24 cellular contexts compared by ENCODE assay signal in genomic region chr18:71682591-71682990, GRCh38.
DNase-seq lines count a peak whose midpoint lies in the region; ATAC-seq, FAIRE-seq and TF ChIP-seq lines count a peak whose summit lies in the region.
"Had no signal": no experiment of that assay in that cellular context is flagged by ENCODE, and none has a peak within 500 bp of the region (broad histone marks: within the 10 kb centered on the region; RNA-seq: fewer than 3 reads in every experiment).

No MANE protein-coding gene starts in this region.

- no peak overlapping the region for H3K23ac ChIP-seq in trophoblast cell (ENCODE audit: low read length)

- H3K14ac ChIP-seq in trophoblast cell (ENCODE audit: low read length): no peak overlapping the region

- H3K4me3 ChIP-seq in astrocyte (ENCODE audit: insufficient read depth, low read depth, low read length) (no peak overlapping the region), trophoblast cell (ENCODE audit: low read depth, low read length) (no peak overlapping the region), sigmoid colon (no peak overlapping the region)
- H3K4me3 ChIP-seq: SK-N-MC had no signal

- no peaks in the 10 kb centered on the region for H3K4me1 Mint-ChIP-seq in astrocyte (ENCODE audit: low read depth, unreplicated experiment)
- H3K4me1 Mint-ChIP-seq in activated CD8-positive, alpha-beta memory T cell treated with anti-CD3 and anti-CD28 coated beads, Interleukin-2, amount 10 ng/mL, durations not matched to agents 7 days and 5 days: no peaks in the 10 kb centered on the region
- H3K4me1 Mint-ChIP-seq: IgD-negative memory B cell had no signal

- no peak overlapping the region for H4K8ac ChIP-seq in trophoblast cell (ENCODE audit: low read depth, low read length)

- DNase-seq in NCI-H748 (lab: John Stamatoyannopoulos, UW; ENCODE audit: unreplicated experiment) (peak; percentile 37), NCI-H748 treated with DMSO at 0.1 percent for 48 hours (lab: John Stamatoyannopoulos, UW) (no peak), NCI-H146 (lab: John Stamatoyannopoulos, UW) (peak; percentile 80), astrocyte (ENCODE audit: low read depth) (peak; percentile 14), trophoblast cell (no peak), sigmoid colon (no peak)
- DNase-seq in activated CD8-positive, alpha-beta memory T cell treated with anti-CD3 and anti-CD28 coated beads, Interleukin-2, amount 10 ng/mL, durations not matched to agents 7 days and 5 days: no peak
- DNase-seq: AML-193; C1 segment of cervical spinal cord; Calu3; CD8-positive, alpha-beta T cell; EL; GF-D8; MV-4-11; NCI-H1105 treated with DMSO at 0.1 percent for 48 hours; NCI-H1694 treated with DMSO at 0.1 percent for 48 hours; NCI-H2081 treated with DMSO at 0.1 percent for 48 hours; NCI-H446; NCI-H82; Right ventricle myocardium superior; SW 1271 had no signal

- H2BK120ac ChIP-seq in trophoblast cell (ENCODE audit: insufficient read depth, low read length, poor library complexity): no peak overlapping the region

- no peak overlapping the region for H3K4me3 Mint-ChIP-seq in astrocyte (ENCODE audit: unreplicated experiment)
- H3K4me3 Mint-ChIP-seq in activated CD8-positive, alpha-beta memory T cell treated with anti-CD3 and anti-CD28 coated beads, Interleukin-2, amount 10 ng/mL, durations not matched to agents 7 days and 5 days: no peak overlapping the region
- H3K4me3 Mint-ChIP-seq: CD8-positive, alpha-beta T cell; IgD-negative memory B cell had no signal

- H3K18ac ChIP-seq in trophoblast cell (ENCODE audit: low read length): no peak overlapping the region

- ATAC-seq in activated CD8-positive, alpha-beta memory T cell treated with anti-CD3 and anti-CD28 coated beads, Interleukin-2, amount 10 ng/mL, durations not matched to agents 7 days and 5 days: no peak
- ATAC-seq: CD8-positive, alpha-beta T cell had no signal

- H3K27ac ChIP-seq in astrocyte (ENCODE audit: low read depth, low read length) (no peak overlapping the region), trophoblast cell (ENCODE audit: low read depth, low read length) (no peak overlapping the region), sigmoid colon (no peak overlapping the region)
- H3K27ac ChIP-seq: SK-N-MC had no signal

- H3K4ac ChIP-seq in trophoblast cell (ENCODE audit: low read depth, low read length): no peak overlapping the region

- WGBS in trophoblast cell (ENCODE audit: extremely low coverage, insufficient coverage, insufficient read length): no CpG with 5 or more reads among the region's 5 CpGs
- 57 to 79% methylated on average over 5 of the region's 5 CpGs for WGBS in sigmoid colon, 2 donors

- H3K4me1 ChIP-seq in astrocyte (ENCODE audit: insufficient read depth, low read length): no peaks in the 10 kb centered on the region
- H3K4me1 ChIP-seq in trophoblast cell (ENCODE audit: control insufficient read depth in 1 of 2, insufficient read depth in 2 of 2, low read length in 2 of 2): no peaks in the 10 kb centered on the region
- H3K4me1 ChIP-seq in sigmoid colon: no peaks in the 10 kb centered on the region

- H3K9ac ChIP-seq in astrocyte (ENCODE audit: low read length) (no peak overlapping the region), trophoblast cell (ENCODE audit: low read length) (no peak overlapping the region)

- no peaks in the 10 kb centered on the region for H4K20me1 ChIP-seq in astrocyte (ENCODE audit: insufficient read depth, low read length)

- H3K9me3 Mint-ChIP-seq in astrocyte (ENCODE audit: unreplicated experiment): peaks cover 2% of the 10 kb centered on the region
- H3K9me3 Mint-ChIP-seq in activated CD8-positive, alpha-beta memory T cell treated with anti-CD3 and anti-CD28 coated beads, Interleukin-2, amount 10 ng/mL, durations not matched to agents 7 days and 5 days (ENCODE audit: low read depth): peaks cover 22% of the 10 kb centered on the region

- no peak overlapping the region for H2BK12ac ChIP-seq in trophoblast cell (ENCODE audit: low read length)

- H3K4me2 ChIP-seq in astrocyte (ENCODE audit: low read length) (no peak overlapping the region), trophoblast cell (ENCODE audit: low read length) (no peak overlapping the region)

- H4K91ac ChIP-seq in trophoblast cell (ENCODE audit: low read depth, low read length): no peak overlapping the region

- no peak for TF ChIP-seq EP300 in sigmoid colon (IDR thresholded peaks at IDR 0.05)

- H3K9me3 ChIP-seq in astrocyte (ENCODE audit: insufficient read depth, low read depth, low read length) (no peaks in the 10 kb centered on the region), trophoblast cell (ENCODE audit: insufficient read depth, low read depth, low read length) (no peaks in the 10 kb centered on the region), sigmoid colon (no peaks in the 10 kb centered on the region)

- H2BK5ac ChIP-seq in trophoblast cell (ENCODE audit: low read depth, low read length, poor library complexity): no peak overlapping the region

- H3K36me3 Mint-ChIP-seq in astrocyte (ENCODE audit: low read depth, unreplicated experiment): no peaks in the 10 kb centered on the region
- H3K36me3 Mint-ChIP-seq in activated CD8-positive, alpha-beta memory T cell treated with anti-CD3 and anti-CD28 coated beads, Interleukin-2, amount 10 ng/mL, durations not matched to agents 7 days and 5 days: no peaks in the 10 kb centered on the region
- H3K36me3 Mint-ChIP-seq: CD8-positive, alpha-beta T cell had no signal

- no peaks in the 10 kb centered on the region for H3K36me3 ChIP-seq in astrocyte (ENCODE audit: insufficient read depth, low read length)
- H3K36me3 ChIP-seq in trophoblast cell (ENCODE audit: control insufficient read depth in 1 of 2, insufficient read depth in 2 of 2, low read length in 2 of 2): no peaks in the 10 kb centered on the region
- no peaks in the 10 kb centered on the region for H3K36me3 ChIP-seq in sigmoid colon

- no peaks in the 10 kb centered on the region for H3K79me1 ChIP-seq in trophoblast cell (ENCODE audit: low read length)

- H2AK5ac ChIP-seq in trophoblast cell (ENCODE audit: low read length): no peak overlapping the region

- CTCF ChIA-PET in activated CD8-positive, alpha-beta memory T cell treated with anti-CD3 and anti-CD28 coated beads, Interleukin-2, amount 10 ng/mL, durations not matched to agents 7 days and 5 days (lab: Charles Lee): no interaction called here

- H3K27me3 ChIP-seq in astrocyte (ENCODE audit: insufficient read depth, low read length): no peaks in the 10 kb centered on the region
- no peaks in the 10 kb centered on the region for H3K27me3 ChIP-seq in trophoblast cell (ENCODE audit: insufficient read depth, low read length)
- no peaks in the 10 kb centered on the region for H3K27me3 ChIP-seq in sigmoid colon

- H4K12ac ChIP-seq in trophoblast cell (ENCODE audit: low read depth, low read length): no peak overlapping the region

- intact Hi-C loops in sigmoid colon (cut with DNase I): no loop called here

- no peak for TF ChIP-seq CTCF in astrocyte (IDR thresholded peaks at IDR 0.05; ENCODE audit: insufficient read depth, low read depth, low read length)
- TF ChIP-seq CTCF in sigmoid colon (IDR thresholded peaks at IDR 0.05): no peak

- H3K27me3 Mint-ChIP-seq in astrocyte (ENCODE audit: low read depth, unreplicated experiment): no peaks in the 10 kb centered on the region
- no peaks in the 10 kb centered on the region for H3K27me3 Mint-ChIP-seq in activated CD8-positive, alpha-beta memory T cell treated with anti-CD3 and anti-CD28 coated beads, Interleukin-2, amount 10 ng/mL, durations not matched to agents 7 days and 5 days
- H3K27me3 Mint-ChIP-seq: IgD-negative memory B cell had no signal

- no peak for FAIRE-seq in astrocyte (lab: Jason Lieb, UNC)
- FAIRE-seq: H1 had no signal

- no peak overlapping the region for H3K27ac Mint-ChIP-seq in astrocyte (ENCODE audit: unreplicated experiment)
- H3K27ac Mint-ChIP-seq in activated CD8-positive, alpha-beta memory T cell treated with anti-CD3 and anti-CD28 coated beads, Interleukin-2, amount 10 ng/mL, durations not matched to agents 7 days and 5 days: no peak overlapping the region
- H3K27ac Mint-ChIP-seq: CD8-positive, alpha-beta T cell; IgD-negative memory B cell had no signal

- H2AFZ ChIP-seq in astrocyte (ENCODE audit: low read depth, low read length): no peak overlapping the region
- H2AFZ ChIP-seq in trophoblast cell (ENCODE audit: insufficient read depth, low read length, poor library complexity): no peak overlapping the region

- no peak for TF ChIP-seq POLR2A in sigmoid colon (IDR thresholded peaks at IDR 0.05)

- H3K79me2 ChIP-seq in astrocyte (ENCODE audit: insufficient read depth, low read length) (no peaks in the 10 kb centered on the region), trophoblast cell (ENCODE audit: control insufficient read depth, insufficient read depth, low read length, poor library complexity) (no peaks in the 10 kb centered on the region)

Comparison
In these comparisons a context has a peak if more than half of its experiments do, and no peak if none do; other contexts are left out.
1. DNase-seq: peak in NCI-H748 (single experiment), NCI-H146 (single experiment) and astrocyte (single experiment); none in NCI-H748 treated with DMSO at 0.1 percent for 48 hours (single experiment), trophoblast cell (0 of 2), activated CD8-positive, alpha-beta memory T cell treated with anti-CD3 and anti-CD28 coated beads, Interleukin-2, amount 10 ng/mL, durations not matched to agents 7 days and 5 days (single experiment) and sigmoid colon (single experiment).